Comparison of ENCODE assay signal across 32 cellular contexts in genomic region chr14:21572604-21573003, GRCh38. TPM values are rescaled to one million over a fixed set of nuclear protein-coding genes. Genes with fewer than 3 reads are reported as not detected.
"Had no signal": no experiment of that assay in that cellular context is flagged by ENCODE, and none has a peak within 500 bp of the region (broad histone marks: within the 10 kb centered on the region; RNA-seq: fewer than 3 reads in every experiment).

No MANE protein-coding gene starts in this region.

- H3K36me3 Mint-ChIP-seq: stimulated activated effector memory CD8-positive, alpha-beta T cell treated with anti-CD3 and anti-CD28 coated beads, Interleukin-12 subunit alpha, Interleukin-12 subunit beta, amount 100 ng/mL, for 72 hours; stimulated activated memory B cell treated with anti-CD40 and anti-IgM and Interleukin-4, amounts not matched to agents 10 μg/mL and 1 μg/mL and 100 μg/mL, for 72 hours; type B pancreatic cell had no signal

- FAIRE-seq: urothelium cell line had no signal

- H3K9me3 ChIP-seq: testis, thyroid gland, uterus, vagina had no signal

- H3K27ac ChIP-seq: stomach, suprapubic skin, testis, thoracic aorta, thyroid gland, tibial artery, tibial nerve, transverse colon, upper lobe of left lung, upper lobe of right lung, uterus, vagina had no signal

- H3K36me3 ChIP-seq: stomach, suprapubic skin, thoracic aorta, thyroid gland, tibial artery, tibial nerve, transverse colon, upper lobe of left lung, upper lobe of right lung, uterus, vagina had no signal

- H3K27ac Mint-ChIP-seq: stimulated activated effector memory CD8-positive, alpha-beta T cell treated with anti-CD3 and anti-CD28 coated beads, Interleukin-12 subunit alpha, Interleukin-12 subunit beta, amount 100 ng/mL, for 72 hours; stimulated activated memory B cell treated with anti-CD40 and anti-IgM and Interleukin-4, amounts not matched to agents 10 μg/mL and 1 μg/mL and 100 μg/mL, for 72 hours; stimulated activated naive B cell treated with anti-CD40 and anti-IgM and Interleukin-4, amounts not matched to agents 10 μg/mL and 1 μg/mL and 100 μg/mL, for 72 hours; stimulated activated naive CD8-positive, alpha-beta T cell treated with anti-CD3 and anti-CD28 coated beads, Interleukin-15, amount 100 ng/mL, for 72 hours; stimulated activated naive CD8-positive, alpha-beta T cell treated with anti-CD3 and anti-CD28 coated beads, Interleukin-15, Interleukin-2, amounts not matched to agents 100 ng/mL and 50 ng/mL, for 24 hours; type B pancreatic cell had no signal

- ATAC-seq: stimulated activated effector memory CD8-positive, alpha-beta T cell treated with anti-CD3 and anti-CD28 coated beads, Interleukin-12 subunit alpha, Interleukin-12 subunit beta, amount 100 ng/mL, for 72 hours; stimulated activated memory B cell treated with anti-CD40 and anti-IgM and Interleukin-4, amounts not matched to agents 10 μg/mL and 1 μg/mL and 100 μg/mL, for 72 hours; stimulated activated naive B cell treated with anti-CD40 and anti-IgM and Interleukin-4, amounts not matched to agents 10 μg/mL and 1 μg/mL and 100 μg/mL, for 72 hours; stimulated activated naive CD8-positive, alpha-beta T cell treated with anti-CD3 and anti-CD28 coated beads, Interleukin-15, amount 100 ng/mL, for 72 hours; stimulated activated naive CD8-positive, alpha-beta T cell treated with anti-CD3 and anti-CD28 coated beads, Interleukin-15, Interleukin-2, amounts not matched to agents 100 U/mL and 50 U/mL, for 24 hours; upper lobe of right lung had no signal

- H3K27me3 Mint-ChIP-seq: type B pancreatic cell had no signal

- H3K27me3 ChIP-seq: testis, thyroid gland, tibial nerve, upper lobe of left lung, upper lobe of right lung, uterus, vagina had no signal

- H3K9me3 Mint-ChIP-seq: stimulated activated effector memory CD8-positive, alpha-beta T cell treated with anti-CD3 and anti-CD28 coated beads, Interleukin-12 subunit alpha, Interleukin-12 subunit beta, amount 100 ng/mL, for 72 hours; stimulated activated naive CD8-positive, alpha-beta T cell treated with anti-CD3 and anti-CD28 coated beads, Interleukin-15, amount 100 ng/mL, for 72 hours; type B pancreatic cell had no signal

- H3K4me1 ChIP-seq: stomach, suprapubic skin, testis, thyroid gland, tibial artery, tibial nerve, transverse colon, upper lobe of left lung, upper lobe of right lung, uterus, vagina had no signal

- H3K4me3 ChIP-seq: stomach, suprapubic skin, testis, thoracic aorta, thyroid gland, tibial artery, tibial nerve, transverse colon, upper lobe of left lung, upper lobe of right lung, uterus, vagina had no signal

- H3K4me1 Mint-ChIP-seq: stimulated activated effector memory CD8-positive, alpha-beta T cell treated with anti-CD3 and anti-CD28 coated beads, Interleukin-12 subunit alpha, Interleukin-12 subunit beta, amount 100 ng/mL, for 72 hours; stimulated activated memory B cell treated with anti-CD40 and anti-IgM and Interleukin-4, amounts not matched to agents 10 μg/mL and 1 μg/mL and 100 μg/mL, for 72 hours; stimulated activated naive B cell treated with anti-CD40 and anti-IgM and Interleukin-4, amounts not matched to agents 10 μg/mL and 1 μg/mL and 100 μg/mL, for 72 hours; stimulated activated naive CD8-positive, alpha-beta T cell treated with anti-CD3 and anti-CD28 coated beads, Interleukin-15, amount 100 ng/mL, for 72 hours had no signal

- DNase-seq: stimulated activated CD4-positive, alpha-beta T cell treated with anti-CD3 and anti-CD28 coated beads, Interleukin-2, amount 100 ng/mL, for 48 hours; stimulated activated CD4-positive, alpha-beta T cell treated with anti-CD3 and anti-CD28 coated beads, Interleukin-4, amount 100 ng/mL, for 1 hour; stimulated activated CD4-positive, alpha-beta T cell treated with anti-CD3 and anti-CD28 coated beads, Interleukin-4, amount 100 ng/mL, for 24 hours; stimulated activated CD4-positive, alpha-beta T cell treated with anti-CD3 and anti-CD28 coated beads, Interleukin-4, amount 100 ng/mL, for 4 hours; stimulated activated naive B cell treated with anti-CD40 and anti-IgM and Interleukin-4, amounts not matched to agents 10 μg/mL and 1 μg/mL and 100 μg/mL, for 72 hours; stimulated activated naive CD4-positive, alpha-beta T cell; stimulated activated naive CD4-positive, alpha-beta T cell treated with Interleukin-2 at 50 U/mL for 16 hours; stimulated activated naive CD8-positive, alpha-beta T cell treated with anti-CD3 and anti-CD28 coated beads, Interleukin-15, amount 100 ng/mL, for 72 hours; stimulated activated naive CD8-positive, alpha-beta T cell treated with anti-CD3 and anti-CD28 coated beads, Interleukin-15, Interleukin-2, amounts not matched to agents 100 U/mL and 50 U/mL, for 24 hours; stomach; substantia nigra; testis; thyroid gland; tibial artery; transverse colon; trophoblast cell; upper lobe of left lung; upper lobe of right lung; uterus had no signal

- H3K4me3 Mint-ChIP-seq: stimulated activated effector memory CD8-positive, alpha-beta T cell treated with anti-CD3 and anti-CD28 coated beads, Interleukin-12 subunit alpha, Interleukin-12 subunit beta, amount 100 ng/mL, for 72 hours; stimulated activated memory B cell treated with anti-CD40 and anti-IgM and Interleukin-4, amounts not matched to agents 10 μg/mL and 1 μg/mL and 100 μg/mL, for 72 hours; stimulated activated naive B cell treated with anti-CD40 and anti-IgM and Interleukin-4, amounts not matched to agents 10 μg/mL and 1 μg/mL and 100 μg/mL, for 72 hours; stimulated activated naive CD8-positive, alpha-beta T cell treated with anti-CD3 and anti-CD28 coated beads, Interleukin-15, amount 100 ng/mL, for 72 hours; stimulated activated naive CD8-positive, alpha-beta T cell treated with anti-CD3 and anti-CD28 coated beads, Interleukin-15, Interleukin-2, amounts not matched to agents 100 ng/mL and 50 ng/mL, for 24 hours; type B pancreatic cell had no signal

RNA-seq across cellular contexts. Expression of gene OR10G3, which starts 7.3 kb away (rescaled TPM):
- total RNA-seq: stomach, subcutaneous adipose tissue, suprapubic skin, temporal lobe, testis, thoracic aorta, thyroid gland, transverse colon, upper lobe of left lung, upper lobe of right lung, ureter, urinary bladder, uterus, vagina had no signal
- polyA plus RNA-seq: stomach, urinary bladder had no signal
